Comparison of ENCODE assay signal across 8 cellular contexts in genomic region chr17:76997981-76998531, GRCh38.
DNase-seq lines count a peak whose midpoint lies in the region; ATAC-seq and TF ChIP-seq lines count a peak whose summit lies in the region.

No MANE protein-coding gene starts in this region.

- H3K79me2 ChIP-seq in PC-9 (ENCODE audit: low read depth): no peaks in the 10 kb centered on the region

- H3K4me2 ChIP-seq in PC-9: no peak overlapping the region

- no peaks in the 10 kb centered on the region for H3K36me3 ChIP-seq in PC-9 (ENCODE audit: low read depth)

- no peaks in the 10 kb centered on the region for H3K27me3 ChIP-seq in PC-9 (ENCODE audit: insufficient read depth, low read depth)

- H4K20me1 ChIP-seq in PC-9 (ENCODE audit: insufficient read depth): peaks cover 4% of the 10 kb centered on the region; the same call in 1 of the 2 replicates

- intact Hi-C loops in PC-9 (cut with micrococcal nuclease; ENCODE audit: unreplicated experiment) (no loop called here), left ventricle myocardium superior (cut with micrococcal nuclease) (no loop called here)

- DNase-seq in GM19238 (ENCODE audit: insufficient read length, low spot score): peak; percentile 30
- DNase-seq in Kasumi-1 (lab: John Stamatoyannopoulos, UW): peak; percentile 80 to 84
- peak; percentile 59 to 61 for DNase-seq in activated T-cell treated with anti-CD3 and anti-CD28 coated beads, Interleukin-2, amount 50 U/mL, for 48 hours
- DNase-seq in stimulated activated CD4-positive, alpha-beta T cell treated with anti-CD3 and anti-CD28 coated beads, TNF-alpha, amount 100 ng/mL, for 1 hour (ENCODE audit: low read depth in 3 of 3, low spot score in 1 of 3): peak in 2 of 3 donors; percentile 31 to 42
- no peak for DNase-seq in PC-9
- DNase-seq in NCI-H1092 treated with DMSO at 0.1 percent for 48 hours (lab: John Stamatoyannopoulos, UW): no peak
- DNase-seq in left ventricle myocardium superior: no peak

- CTCF ChIA-PET in PC-9 (lab: Charles Lee): no interaction called here

- H3K27ac ChIP-seq in PC-9: no peak overlapping the region

- peaks cover 12% of the 10 kb centered on the region for H3K4me1 ChIP-seq in PC-9 (replicated peaks; ENCODE audit: insufficient read depth)

- H3K4me3 ChIP-seq in PC-9: no peak overlapping the region

- H3K9me2 ChIP-seq in PC-9 (ENCODE audit: insufficient read depth): no peaks in the 10 kb centered on the region

- H3K9me3 ChIP-seq in PC-9 (ENCODE audit: insufficient read depth, low read depth): no peaks in the 10 kb centered on the region

- peaks cover 12% of the 10 kb centered on the region; the same call in 1 of the 2 replicates for H3F3A ChIP-seq in PC-9 (ENCODE audit: insufficient read depth, low read depth)

- BruUV-seq in PC-9 (replicated peaks; lab: Mats Ljungman, UMichigan): no TSS peak

- no peak overlapping the region for H2AFZ ChIP-seq in PC-9

- POLR2A ChIA-PET in PC-9 (lab: Charles Lee; ENCODE audit: unreplicated experiment): no interaction called here

- no peak for ATAC-seq in GM21515 (IDR thresholded peaks at IDR 0.05; ENCODE audit: unreplicated experiment)
- ATAC-seq in left ventricle myocardium superior: no peak

- TF ChIP-seq CTCF in PC-9 (conservative IDR thresholded peaks at IDR 0.05): no peak

Comparison
In these comparisons a context has a peak if more than half of its experiments do, and no peak if none do; other contexts are left out.
1. DNase-seq: peak in GM19238 (single experiment), Kasumi-1 (2 of 2), activated T-cell treated with anti-CD3 and anti-CD28 coated beads, Interleukin-2, amount 50 U/mL, for 48 hours (2 of 2) and stimulated activated CD4-positive, alpha-beta T cell treated with anti-CD3 and anti-CD28 coated beads, TNF-alpha, amount 100 ng/mL, for 1 hour (2 of 3); none in PC-9 (0 of 2), NCI-H1092 treated with DMSO at 0.1 percent for 48 hours (single experiment) and left ventricle myocardium superior (single experiment).